Comparison of ENCODE assay signal across 27 cellular contexts in the genomic region with DNA sequence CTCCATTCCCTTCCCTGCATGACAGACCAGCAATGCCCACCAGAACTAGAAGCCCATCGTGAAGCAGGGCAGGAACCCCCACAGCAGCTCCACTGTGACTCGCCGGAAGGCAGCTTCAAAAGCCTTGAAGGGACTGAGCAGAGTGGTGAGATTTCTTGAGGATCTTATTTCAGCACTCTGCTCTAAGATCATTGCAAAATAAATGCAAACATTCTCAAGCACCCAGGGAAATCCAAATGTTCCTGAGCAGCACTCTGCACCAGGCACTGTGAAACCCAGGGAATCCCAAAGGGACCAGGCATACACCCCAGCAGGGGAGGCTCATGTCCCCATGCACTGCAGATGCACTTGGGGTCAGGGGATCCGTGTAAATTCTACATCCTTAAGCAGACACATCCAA.
DNase-seq lines count a peak whose midpoint lies in the region; ATAC-seq, FAIRE-seq and TF ChIP-seq lines count a peak whose summit lies in the region.
"Had no signal": no experiment of that assay in that cellular context is flagged by ENCODE, and none has a peak within 500 bp of the region (broad histone marks: within the 10 kb centered on the region; RNA-seq: fewer than 3 reads in every experiment).

No MANE protein-coding gene starts in this region.

- H2BK120ac ChIP-seq in H1 (replicated peaks; ENCODE audit: low read depth, low read length), result no peak overlapping the region

- no peaks in the 10 kb centered on the region for H3K9me2 ChIP-seq in GM23338 (ENCODE audit: insufficient read depth)

- TF ChIP-seq EP300 in H1 (IDR thresholded peaks at IDR 0.05; ENCODE audit: borderline replicate concordance in 1 of 2, low read depth in 2 of 2, low read length in 2 of 2), result no peak

- ATAC-seq in GM23338 (no peak), lower lobe of right lung (peak; percentile 73 to 81), upper lobe of right lung (peak; percentile 79), HG03159 (IDR thresholded peaks at IDR 0.05; ENCODE audit: unreplicated experiment) (no peak)
- ATAC-seq: GM12878 had no signal

- no peak overlapping the region for H3K18ac ChIP-seq in H1 (ENCODE audit: extremely low read depth, low read length)

- TF ChIP-seq POLR2A in H1 (IDR thresholded peaks at IDR 0.05; ENCODE audit: control extremely low read depth in 1 of 2, low read depth in 2 of 2, low read length in 2 of 2), result no peak
- TF ChIP-seq POLR2A in breast epithelium (IDR thresholded peaks at IDR 0.05), result no peak

- H4K8ac ChIP-seq in H1 (ENCODE audit: extremely low read depth, insufficient read depth, low read length), result no peak overlapping the region; the same call in 1 of the 2 replicates

- H3K36me3 ChIP-seq in GM23338 (ENCODE audit: insufficient read depth) (peaks cover 4% of the 10 kb centered on the region; the same call in 1 of the 2 replicates), H1 (ENCODE audit: control insufficient read depth in 2 of 4, insufficient read depth in 4 of 4, low read length in 3 of 4) (no peaks in the 10 kb centered on the region; a peak in 1 of 8 replicates), lower lobe of right lung (no peaks in the 10 kb centered on the region), upper lobe of right lung (no peaks in the 10 kb centered on the region), breast epithelium (no peaks in the 10 kb centered on the region)
- H3K36me3 ChIP-seq: BE2C, BLaER1 had no signal

- H3K23me2 ChIP-seq in H1 (ENCODE audit: low read depth, low read length), result no peaks in the 10 kb centered on the region

- no peak overlapping the region for H3K4me2 ChIP-seq in GM23338
- H3K4me2 ChIP-seq in H1 (ENCODE audit: insufficient read depth in 1 of 2, low read depth in 2 of 2, low read length in 2 of 2), result no peak overlapping the region
- H3K4me2 ChIP-seq: BLaER1 had no signal

- no peak overlapping the region for H4K5ac ChIP-seq in H1 (ENCODE audit: insufficient read length, low read depth, low read length)

- H3K4me3 ChIP-seq in GM23338 (no peak overlapping the region), H1 (ENCODE audit: extremely low read depth in 1 of 4, insufficient read depth in 2 of 4, low read depth in 3 of 4, low read length in 4 of 4) (no peak overlapping the region), lower lobe of right lung (no peak overlapping the region), upper lobe of right lung (no peak overlapping the region), breast epithelium (no peak overlapping the region)
- H3K4me3 ChIP-seq: BLaER1, GM12878 had no signal

- H3K79me1 ChIP-seq in H1 (ENCODE audit: low read depth, low read length), result no peaks in the 10 kb centered on the region

- H3K27ac ChIP-seq in GM23338 (ENCODE audit: low read depth), result no peak overlapping the region
- no peak overlapping the region for H3K27ac ChIP-seq in H1 (ENCODE audit: low read depth, low read length)
- H3K27ac ChIP-seq in lower lobe of right lung, result no peak overlapping the region
- H3K27ac ChIP-seq in upper lobe of right lung, result no peak overlapping the region
- H3K27ac ChIP-seq in breast epithelium, result no peak overlapping the region
- H3K27ac ChIP-seq: BLaER1 had no signal

- intact Hi-C loops in lower lobe of right lung (cut with DNase I) (no loop called here), upper lobe of right lung (cut with DNase I) (no loop called here), breast epithelium (cut with DNase I; ENCODE audit: low total_unique reads) (no loop called here)

- H4K91ac ChIP-seq in H1 (replicated peaks; ENCODE audit: insufficient read length, low read length), result no peak overlapping the region

- no peak overlapping the region for H3K14ac ChIP-seq in H1 (ENCODE audit: insufficient read length)

- H3K4me3 Mint-ChIP-seq in GM23338, result no peak overlapping the region
- H3K4me3 Mint-ChIP-seq: CD14-positive monocyte; CD4-positive, alpha-beta memory T cell; CD4-positive, CD25-positive, alpha-beta regulatory T cell; CD8-positive, alpha-beta memory T cell had no signal

- no peak for DNase-seq in GM23338 (ENCODE audit: low spot score)
- no peak for DNase-seq in H1 (ENCODE audit: low read depth in 1 of 2, low spot score in 2 of 2)
- DNase-seq in lower lobe of right lung, result no peak
- DNase-seq in upper lobe of right lung, result no peak
- DNase-seq in breast epithelium (ENCODE audit: low spot score in 2 of 2), result no peak
- no peak for DNase-seq in NCI-H2081 treated with DMSO at 0.1 percent for 48 hours (lab: John Stamatoyannopoulos, UW)
- DNase-seq: 8988T; ACHN; BE2C; C1 segment of cervical spinal cord; CD4-positive, alpha-beta memory T cell; CD4-positive, CD25-positive, alpha-beta regulatory T cell; CD8-positive, alpha-beta memory T cell; DMS 273 treated with DMSO at 0.1 percent for 48 hours; DMS153; DMS53; DMS79; DND-41; EL; GDM1 had no signal

- TF ChIP-seq RAD21 in H1 (IDR thresholded peaks at IDR 0.05 in 1 of 2, conservative IDR thresholded peaks at IDR 0.05 in 1 of 2; ENCODE audit: low read depth in 2 of 2, low read length in 2 of 2), result no peak

- H2BK20ac ChIP-seq in H1 (ENCODE audit: low read length), result no peak overlapping the region

- peak overlapping the region; percentile 25; the same call in 1 of the 2 replicates for H2AFZ ChIP-seq in GM23338
- peak overlapping the region; percentile 49; the same call in 1 of the 2 replicates for H2AFZ ChIP-seq in H1 (ENCODE audit: low read length)

- H3K56ac ChIP-seq in H1 (replicated peaks; ENCODE audit: insufficient read length, low read depth, low read length), result no peak overlapping the region

- H3K9me3 Mint-ChIP-seq in GM23338, result peaks cover 42% of the 10 kb centered on the region

- H3K4me1 ChIP-seq in GM23338 (ENCODE audit: insufficient read depth) (no peaks in the 10 kb centered on the region; the same call in 1 of the 2 replicates), H1 (replicated peaks in 1 of 4; ENCODE audit: control insufficient read depth in 3 of 4, insufficient read depth in 4 of 4, low read length in 3 of 4) (no peaks in the 10 kb centered on the region), lower lobe of right lung (no peaks in the 10 kb centered on the region), upper lobe of right lung (no peaks in the 10 kb centered on the region), breast epithelium (no peaks in the 10 kb centered on the region)
- H3K4me1 ChIP-seq: BE2C, BLaER1 had no signal

- FAIRE-seq in H1 (lab: Jason Lieb, UNC), result no peak
- FAIRE-seq: A204.1, GM12878, GM12892, GM18507 had no signal

- no peak overlapping the region for H3K9ac ChIP-seq in H1 (replicated peaks in 1 of 4; ENCODE audit: extremely low read depth in 1 of 4, low read depth in 3 of 4, low read length in 3 of 4)
- H3K9ac ChIP-seq: BLaER1 had no signal

- 80% methylated on average over 4 of the region's 4 CpGs; no CpG with 5 or more reads in 1 of the 2 experiments for WGBS in H1 (ENCODE audit: extremely low coverage in 1 of 2, insufficient coverage in 1 of 2, insufficient read length in 1 of 2, insufficient replicate concordance in 2 of 2, low coverage in 1 of 2, low lambda C conversion rate in 2 of 2, missing lambda C conversion rate in 1 of 2), 2 experiments

- no peak overlapping the region for H2BK15ac ChIP-seq in H1 (ENCODE audit: low read length)

- H3F3A ChIP-seq in GM23338 (replicated peaks; ENCODE audit: low read depth), result no peaks in the 10 kb centered on the region

- CTCF ChIA-PET in H1 (lab: Charles Lee; ENCODE audit: partially characterized antibody), result interaction anchor here (1.0 kb wide), 1 partner anchor 60 kb away, joined by 3 read pairs; no protein-coding TSS in a partner anchor

- H3K27me3 Mint-ChIP-seq in GM23338 (ENCODE audit: insufficient read depth, low read depth, poor library complexity), result no peaks in the 10 kb centered on the region
- H3K27me3 Mint-ChIP-seq: CD4-positive, alpha-beta memory T cell; CD8-positive, alpha-beta memory T cell had no signal

- H3K27ac Mint-ChIP-seq in GM23338, result no peak overlapping the region
- H3K27ac Mint-ChIP-seq: CD14-positive monocyte; CD4-positive, alpha-beta memory T cell; CD4-positive, CD25-positive, alpha-beta regulatory T cell; CD8-positive, alpha-beta memory T cell had no signal

- H3K36me3 Mint-ChIP-seq in GM23338 (ENCODE audit: low read depth), result peaks cover 24% of the 10 kb centered on the region; the same call in 2 of the 3 replicates
- H3K36me3 Mint-ChIP-seq: CD14-positive monocyte; CD4-positive, alpha-beta memory T cell; CD4-positive, CD25-positive, alpha-beta regulatory T cell; CD8-positive, alpha-beta memory T cell had no signal

- no peak overlapping the region for H3K23ac ChIP-seq in H1 (ENCODE audit: insufficient read length)

- H2BK12ac ChIP-seq in H1 (ENCODE audit: low read depth, low read length), result no peak overlapping the region

- no peak for TF ChIP-seq CTCF in GM23338 (conservative IDR thresholded peaks at IDR 0.05; ENCODE audit: low read depth in 2 of 2)
- no peak for TF ChIP-seq CTCF in H1 (IDR thresholded peaks at IDR 0.05; ENCODE audit: control extremely low read depth in 1 of 3, insufficient read depth in 1 of 3, low read depth in 1 of 3, low read length in 3 of 3)
- no peak for TF ChIP-seq CTCF in lower lobe of right lung (IDR thresholded peaks at IDR 0.05)
- no peak for TF ChIP-seq CTCF in upper lobe of right lung (IDR thresholded peaks at IDR 0.05)
- TF ChIP-seq CTCF in breast epithelium (IDR thresholded peaks at IDR 0.05), result no peak

- POLR2A ChIA-PET in H1 (lab: Charles Lee; ENCODE audit: partially characterized antibody), result no interaction called here

- H3K4me1 Mint-ChIP-seq in GM23338, result peaks cover 7% of the 10 kb centered on the region
- H3K4me1 Mint-ChIP-seq: CD14-positive monocyte; CD4-positive, alpha-beta memory T cell; CD4-positive, CD25-positive, alpha-beta regulatory T cell; CD8-positive, alpha-beta memory T cell had no signal

- peaks cover 3 to 8% of the 10 kb centered on the region in 2 experiments; a peak in 3 of 4 replicates for H3K9me3 ChIP-seq in H1 (ENCODE audit: insufficient read depth in 2 of 2, low read depth in 1 of 2, low read length in 1 of 2)
- H3K9me3 ChIP-seq in lower lobe of right lung, result peaks cover 15% of the 10 kb centered on the region
- H3K9me3 ChIP-seq in upper lobe of right lung, result peaks cover under 1% of the 10 kb centered on the region
- H3K9me3 ChIP-seq in breast epithelium, result peaks cover 3 to 16% of the 10 kb centered on the region in 2 donors
- H3K9me3 ChIP-seq: BE2C had no signal

- H4K20me1 ChIP-seq in GM23338 (replicated peaks; ENCODE audit: insufficient read depth), result no peaks in the 10 kb centered on the region
- H4K20me1 ChIP-seq in H1 (replicated peaks in 1 of 2; ENCODE audit: control insufficient read depth in 1 of 2, insufficient read depth in 2 of 2, low read length in 2 of 2), result no peaks in the 10 kb centered on the region
- H4K20me1 ChIP-seq: BLaER1 had no signal

- no peak overlapping the region for H2BK5ac ChIP-seq in H1 (ENCODE audit: low read depth, low read length)

- no peak overlapping the region for H3K4ac ChIP-seq in H1 (replicated peaks; ENCODE audit: insufficient read length, low read depth, low read length)

- no peaks in the 10 kb centered on the region for H3K79me2 ChIP-seq in GM23338 (replicated peaks; ENCODE audit: insufficient read depth)
- no peaks in the 10 kb centered on the region for H3K79me2 ChIP-seq in H1 (ENCODE audit: control insufficient read depth in 1 of 2, insufficient read depth in 2 of 2, low read length in 2 of 2)

- H2AK5ac ChIP-seq in H1 (ENCODE audit: low read depth, low read length), result no peak overlapping the region

- H3K27me3 ChIP-seq in GM23338 (ENCODE audit: insufficient read depth) (no peaks in the 10 kb centered on the region), H1 (replicated peaks in 1 of 4; ENCODE audit: control insufficient read depth in 3 of 4, extremely low read depth in 1 of 4, insufficient read depth in 3 of 4, low read length in 3 of 4) (no peaks in the 10 kb centered on the region), lower lobe of right lung (ENCODE audit: low read depth) (no peaks in the 10 kb centered on the region), upper lobe of right lung (no peaks in the 10 kb centered on the region), breast epithelium (no peaks in the 10 kb centered on the region)
- H3K27me3 ChIP-seq: BE2C, BLaER1 had no signal

Comparison
In these comparisons a context has a peak if more than half of its experiments do, and no peak if none do; other contexts are left out.
1. ATAC-seq: peak in lower lobe of right lung (2 of 2) and upper lobe of right lung (single experiment); none in GM23338 (single experiment) and HG03159 (single experiment).